Comparison of ENCODE assay signal across 9 cellular contexts in the genomic region with DNA sequence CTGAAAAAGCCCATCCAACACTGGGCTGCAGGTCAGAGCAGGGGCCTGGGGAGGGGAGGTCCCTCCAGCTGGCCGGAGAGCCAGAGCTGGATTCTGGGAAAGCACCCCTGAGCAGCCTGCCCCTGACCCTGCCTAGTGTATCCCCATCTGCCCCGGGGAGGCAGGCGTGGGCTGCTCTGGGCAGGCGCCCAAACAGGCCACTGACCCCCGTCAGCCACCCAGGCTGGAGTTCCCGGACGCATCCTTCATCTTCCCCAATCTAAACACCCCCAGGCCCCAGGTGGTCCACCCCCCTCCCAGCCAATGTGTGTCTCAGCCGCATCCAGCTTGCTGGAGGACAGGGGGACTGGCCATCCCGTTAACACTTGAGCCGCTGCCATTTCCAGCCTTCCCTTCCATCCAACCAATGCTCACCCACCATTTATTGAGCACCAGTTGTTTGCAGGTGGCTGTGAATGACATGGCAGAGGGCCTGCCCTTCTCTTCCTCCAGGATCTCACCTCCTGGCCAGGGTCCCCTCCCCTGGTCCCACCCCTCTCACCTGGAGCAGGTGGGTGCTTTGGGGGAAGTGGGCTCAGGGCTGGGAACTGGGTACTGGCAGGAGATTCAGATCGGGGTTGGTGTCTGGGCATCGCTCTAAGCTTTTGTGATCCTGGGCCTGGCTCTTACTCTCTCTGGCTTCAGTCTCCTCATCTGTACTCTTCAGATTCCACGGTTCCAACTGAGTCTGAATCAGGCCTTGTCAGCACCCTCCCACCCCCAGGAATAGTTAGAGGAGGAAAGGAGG. TPM values are rescaled to one million over a fixed set of nuclear protein-coding genes. Genes with fewer than 3 reads are reported as not detected.
DNase-seq lines count a peak whose midpoint lies in the region; ATAC-seq and TF ChIP-seq lines count a peak whose summit lies in the region.
"Had no signal": no experiment of that assay in that cellular context is flagged by ENCODE, and none has a peak within 500 bp of the region (broad histone marks: within the 10 kb centered on the region; RNA-seq: fewer than 3 reads in every experiment).

No MANE protein-coding gene starts in this region.

- DNase-seq in DND-41: peak; percentile 32
- DNase-seq in nephron progenitor cell: no peak
- no peak for DNase-seq in NCI-H526 treated with DMSO at 0.1 percent for 48 hours (lab: John Stamatoyannopoulos, UW)
- no peak for DNase-seq in GM19238 (ENCODE audit: insufficient read length, low spot score)
- DNase-seq: DMS 273 treated with DMSO at 0.1 percent for 48 hours had no signal

- peaks cover 1% of the 10 kb centered on the region for H3K36me3 Mint-ChIP-seq in IgD-negative memory B cell
- no peaks in the 10 kb centered on the region for H3K36me3 Mint-ChIP-seq in nephron progenitor cell (ENCODE audit: low read depth)

- H3K9me3 ChIP-seq in DND-41 (ENCODE audit: insufficient read depth, low read length, severe bottlenecking): no peaks in the 10 kb centered on the region

- H3K27me3 Mint-ChIP-seq in IgD-negative memory B cell: peaks cover 2% of the 10 kb centered on the region
- H3K27me3 Mint-ChIP-seq in nephron progenitor cell (ENCODE audit: low read depth, poor library complexity): peaks cover 50% of the 10 kb centered on the region

- H3K4me2 ChIP-seq in DND-41 (ENCODE audit: insufficient read depth, low read length): peak overlapping the region; percentile 82

- H3K4me3 Mint-ChIP-seq in IgD-negative memory B cell: peak overlapping the region; percentile 39 to 91 (median 84)
- H3K4me3 Mint-ChIP-seq in nephron progenitor cell: peak overlapping the region; percentile 66

- H3K27me3 ChIP-seq in DND-41 (ENCODE audit: insufficient read depth, low read length, poor library complexity): no peaks in the 10 kb centered on the region

- peak overlapping the region; percentile 74 to 84 for H3K4me3 ChIP-seq in DND-41 (ENCODE audit: low read depth in 1 of 2, low read length in 2 of 2)

- peaks cover 27% of the 10 kb centered on the region for H4K20me1 ChIP-seq in DND-41 (ENCODE audit: insufficient read depth, low read length)

- TF ChIP-seq CTCF in DND-41 (IDR thresholded peaks at IDR 0.05; ENCODE audit: borderline replicate concordance, extremely low read depth, low read length, poor library complexity, severe bottlenecking) (no peak), nephron progenitor cell (IDR thresholded peaks at IDR 0.05) (no peak)

- H3K4me1 ChIP-seq in DND-41 (ENCODE audit: insufficient read depth, low read length): peaks cover 86% of the 10 kb centered on the region

- H3K27ac Mint-ChIP-seq in IgD-negative memory B cell (peak overlapping the region in 1 of 3 donors; percentile 65), nephron progenitor cell (no peak overlapping the region)

- H3K36me3 ChIP-seq in DND-41 (ENCODE audit: insufficient read depth, low read length): peaks cover 35% of the 10 kb centered on the region

- H3K9ac ChIP-seq in DND-41 (ENCODE audit: low read depth, low read length): peak overlapping the region; percentile 86

- H3K79me2 ChIP-seq in DND-41 (ENCODE audit: insufficient read depth, low read length): peaks cover 95% of the 10 kb centered on the region

- 0 out of 3 replicates have a peak, but pooled peaks have one; percentile 0 for ATAC-seq in DND-41 (ENCODE audit: insufficient read depth, low read depth)
- ATAC-seq in GM21515 (IDR thresholded peaks at IDR 0.05; ENCODE audit: unreplicated experiment): no peak
- no peak for ATAC-seq in HG03135 (IDR thresholded peaks at IDR 0.05; ENCODE audit: unreplicated experiment)

- H3K27ac ChIP-seq in DND-41 (ENCODE audit: low read length) (peak overlapping the region; percentile 93), cingulate gyrus (ENCODE audit: low read depth, low read length) (peak overlapping the region; percentile 54)

- peak overlapping the region; percentile 71 for H2AFZ ChIP-seq in DND-41 (ENCODE audit: low read depth, low read length)

- H3K4me1 Mint-ChIP-seq in IgD-negative memory B cell: peaks cover 23 to 33% (median 33%) of the 10 kb centered on the region in 3 donors
- H3K4me1 Mint-ChIP-seq in nephron progenitor cell: peaks cover 10% of the 10 kb centered on the region

- H3K9me3 Mint-ChIP-seq in IgD-negative memory B cell: no peaks in the 10 kb centered on the region
- no peaks in the 10 kb centered on the region for H3K9me3 Mint-ChIP-seq in nephron progenitor cell

RNA-seq across cellular contexts. Expression of gene DTX1, which starts 0.7 kb away (rescaled TPM):
- polyA plus RNA-seq in IgD-negative memory B cell: 0.61 TPM
